8 cellular contexts compared by ENCODE assay signal in genomic region chr3:20041197-20041780, GRCh38. TPM values are rescaled to one million over a fixed set of nuclear protein-coding genes. Genes with fewer than 3 reads are reported as not detected.
DNase-seq lines count a peak whose midpoint lies in the region; ATAC-seq and TF ChIP-seq lines count a peak whose summit lies in the region.

No MANE protein-coding gene starts in this region.

- no TSS peak for BruUV-seq in A673 (replicated peaks; lab: Mats Ljungman, UMichigan)

- no peak for TF ChIP-seq CTCF in A673 (conservative IDR thresholded peaks at IDR 0.05; ENCODE audit: low read depth, low read length)

- no peaks in the 10 kb centered on the region for H3K27me3 ChIP-seq in A673 (replicated peaks; ENCODE audit: insufficient read depth, low read depth, low read length, poor library complexity)

- H3K36me3 ChIP-seq in A673 (ENCODE audit: insufficient read depth, low read length, poor library complexity, severe bottlenecking) = no peaks in the 10 kb centered on the region

- POLR2A ChIA-PET in A673 (lab: Charles Lee; ENCODE audit: low non-redundant PET) = interaction anchor here (0.7 kb wide), 1 partner anchor 227 kb away, joined by 6 read pairs; no protein-coding TSS in a partner anchor
- POLR2A ChIA-PET in activated CD4-positive, alpha-beta memory T cell treated with anti-CD3 and anti-CD28 coated beads, Interleukin-2, amount 10 ng/mL, durations not matched to agents 7 days and 5 days (lab: Charles Lee) = interaction anchor here (0.8 to 7.9 kb wide), 21 partner anchors 12 to 148 kb away, joined by 3 to 214 read pairs (median 4); partner anchors contain the start of genes RAB5A and SGO1

- H3K4me1 Mint-ChIP-seq in activated CD4-positive, alpha-beta memory T cell treated with anti-CD3 and anti-CD28 coated beads, Interleukin-2, amount 10 ng/mL, durations not matched to agents 7 days and 5 days = peaks cover 62% of the 10 kb centered on the region

- intact Hi-C loops in A673 (cut with micrococcal nuclease; ENCODE audit: unreplicated experiment) = loop anchor here (5.0 kb wide), 1 partner anchor 94 kb away; the partner anchor contains the start of gene RAB5A

- CTCF ChIA-PET in A673 (lab: Charles Lee) = no interaction called here
- CTCF ChIA-PET in activated CD4-positive, alpha-beta memory T cell treated with anti-CD3 and anti-CD28 coated beads, Interleukin-2, amount 10 ng/mL, durations not matched to agents 7 days and 5 days (lab: Charles Lee) = interaction anchor here (0.6 to 4.4 kb wide), 16 partner anchors 8 to 175 kb away, joined by 3 to 31 read pairs (median 4); partner anchors contain the start of gene SGO1

- no peaks in the 10 kb centered on the region for H3K9me3 ChIP-seq in A673 (ENCODE audit: low read depth, low read length, poor library complexity, severe bottlenecking)

- no peaks in the 10 kb centered on the region for H3K9me3 Mint-ChIP-seq in activated CD4-positive, alpha-beta memory T cell treated with anti-CD3 and anti-CD28 coated beads, Interleukin-2, amount 10 ng/mL, durations not matched to agents 7 days and 5 days

- peaks cover 7% of the 10 kb centered on the region for H3K4me1 ChIP-seq in A673 (ENCODE audit: insufficient read depth, low read length, poor library complexity, severe bottlenecking)

- peak overlapping the region; percentile 76 for H3K4me3 ChIP-seq in A673 (ENCODE audit: low read depth, low read length, poor library complexity, severe bottlenecking)

- DNase-seq in A673 (ENCODE audit: low spot score) = peak; percentile 58
- DNase-seq in NCI-H510A (lab: John Stamatoyannopoulos, UW) = peak; percentile 43
- peak; percentile 87 for DNase-seq in activated CD4-positive, alpha-beta memory T cell treated with anti-CD3 and anti-CD28 coated beads, Interleukin-2, amount 10 ng/mL, durations not matched to agents 7 days and 5 days
- DNase-seq in ecto neural progenitor cell (ENCODE audit: low spot score) = peak; percentile 85
- DNase-seq in lung microvascular endothelial cell (ENCODE audit: low read depth in 2 of 2) = peak; percentile 74 to 83
- DNase-seq in stimulated activated CD4-positive, alpha-beta T cell treated with anti-CD3 and anti-CD28 coated beads, TNF-alpha, amount 100 ng/mL, for 4 hours (ENCODE audit: low read depth in 3 of 3) = peak; percentile 53 to 57 (median 57)

- H3K27ac ChIP-seq in A673 (ENCODE audit: low read depth, low read length, poor library complexity, severe bottlenecking) = no peak overlapping the region

- H3K27me3 Mint-ChIP-seq in activated CD4-positive, alpha-beta memory T cell treated with anti-CD3 and anti-CD28 coated beads, Interleukin-2, amount 10 ng/mL, durations not matched to agents 7 days and 5 days = no peaks in the 10 kb centered on the region

- H3K4me3 Mint-ChIP-seq in activated CD4-positive, alpha-beta memory T cell treated with anti-CD3 and anti-CD28 coated beads, Interleukin-2, amount 10 ng/mL, durations not matched to agents 7 days and 5 days = peak overlapping the region; percentile 90

- H3K27ac Mint-ChIP-seq in activated CD4-positive, alpha-beta memory T cell treated with anti-CD3 and anti-CD28 coated beads, Interleukin-2, amount 10 ng/mL, durations not matched to agents 7 days and 5 days = peak overlapping the region; percentile 97

- ATAC-seq in GM18861 (IDR thresholded peaks at IDR 0.05; ENCODE audit: unreplicated experiment) = peak; percentile 32
- ATAC-seq in HG03097 (IDR thresholded peaks at IDR 0.05; ENCODE audit: low FRiP score, unreplicated experiment) = peak; percentile 34

- H3K36me3 Mint-ChIP-seq in activated CD4-positive, alpha-beta memory T cell treated with anti-CD3 and anti-CD28 coated beads, Interleukin-2, amount 10 ng/mL, durations not matched to agents 7 days and 5 days (ENCODE audit: low read depth) = peaks cover 43% of the 10 kb centered on the region

RNA-seq across cellular contexts. Expression of gene KAT2B, which starts 1.0 kb away (rescaled TPM):
- total RNA-seq in A673 (2021) (4.6 and 5.4 TPM in 2 replicates), lung microvascular endothelial cell (7.2 and 21.8 TPM in 2 replicates)
- total RNA-seq in activated CD4-positive, alpha-beta memory T cell treated with anti-CD3 and anti-CD28 coated beads, Interleukin-2, amount 10 ng/mL, durations not matched to agents 7 days and 5 days = 100 to 1,000 TPM; 129 to 134 TPM

RNA-seq across cellular contexts. Expression of gene PP2D1, which starts 29.2 kb away (rescaled TPM):
- not detected in 2 replicates for total RNA-seq in A673 (2021)
- not detected for total RNA-seq in activated CD4-positive, alpha-beta memory T cell treated with anti-CD3 and anti-CD28 coated beads, Interleukin-2, amount 10 ng/mL, durations not matched to agents 7 days and 5 days
- not detected in 2 replicates for total RNA-seq in lung microvascular endothelial cell
